24 cellular contexts compared by ENCODE assay signal in genomic region chr19:3639479-3639878, GRCh38. TPM values are rescaled to one million over a fixed set of nuclear protein-coding genes. Genes with fewer than 3 reads are reported as not detected.
"Had no signal": no experiment of that assay in that cellular context is flagged by ENCODE, and none has a peak within 500 bp of the region (broad histone marks: within the 10 kb centered on the region; RNA-seq: fewer than 3 reads in every experiment).

No MANE protein-coding gene starts in this region.

- H3K9me3 ChIP-seq: esophagus muscularis mucosa, gastroesophageal sphincter, heart right ventricle, left lung, lower lobe of right lung had no signal

- DNase-seq: dermis blood vessel endothelial cell; dorsolateral prefrontal cortex; effector CD4-positive, alpha-beta T cell; effector memory CD4-positive, alpha-beta T cell; foreskin keratinocyte; head of caudate nucleus; heart right ventricle; hippocampal formation; left cardiac atrium; left lung; left ventricle myocardium superior; lower lobe of right lung; mesendoderm; midbrain had no signal

- H3K27me3 ChIP-seq: dorsolateral prefrontal cortex, esophagus muscularis mucosa, foreskin keratinocyte, gastroesophageal sphincter, heart right ventricle, left lung had no signal

- H3K27ac ChIP-seq: coronary artery, esophagus muscularis mucosa, foreskin keratinocyte, gastroesophageal sphincter, heart right ventricle, left lung, lower lobe of right lung had no signal

- H3K4me3 ChIP-seq: coronary artery, dorsolateral prefrontal cortex, esophagus muscularis mucosa, gastroesophageal sphincter, heart right ventricle, left lung, lower lobe of right lung had no signal

- H3K9me3 Mint-ChIP-seq: memory B cell had no signal

- H3K27ac Mint-ChIP-seq: memory B cell had no signal

- H3K4me3 Mint-ChIP-seq: memory B cell had no signal

- H3K4me1 Mint-ChIP-seq: memory B cell had no signal

- H3K4me1 ChIP-seq: foreskin keratinocyte, heart right ventricle, left lung, lower lobe of right lung had no signal

- FAIRE-seq: colon, endothelial cell of umbilical vein, frontal cortex, islet of Langerhans, keratinocyte had no signal

- ATAC-seq: foreskin keratinocyte, gastroesophageal sphincter, heart right ventricle, left cardiac atrium, left lung, left ventricle myocardium superior had no signal

- H3K27me3 Mint-ChIP-seq: memory B cell had no signal

RNA-seq across cellular contexts. Expression of gene TBXA2R, which starts 32.8 kb away (rescaled TPM):
- polyA plus RNA-seq: keratinocyte had no signal

RNA-seq across cellular contexts. Expression of gene GIPC3, which starts 54.2 kb away (rescaled TPM):
- total RNA-seq: epithelial cell of proximal tubule, foreskin keratinocyte had no signal
- polyA plus RNA-seq: keratinocyte had no signal
